In genomic region chr10:59907918-59908807, GRCh38 we compare ENCODE assay signal across 8 cellular contexts. TPM values are rescaled to one million over a fixed set of nuclear protein-coding genes. Genes with fewer than 3 reads are reported as not detected.
DNase-seq lines count a peak whose midpoint lies in the region; ATAC-seq and TF ChIP-seq lines count a peak whose summit lies in the region.

No MANE protein-coding gene starts in this region.

- H3K9me3 ChIP-seq in thymus (ENCODE audit: control insufficient read depth) (no peaks in the 10 kb centered on the region), WERI-Rb-1 (ENCODE audit: severe bottlenecking) (no peaks in the 10 kb centered on the region)

- H3K4me3 Mint-ChIP-seq in GM23338 = peak overlapping the region; percentile 99
- peak overlapping the region; percentile 97 for H3K4me3 Mint-ChIP-seq in activated T-cell treated with anti-CD3 and anti-CD28 coated beads, Interleukin-2, amount 50 U/mL, for 24 hours
- H3K4me3 Mint-ChIP-seq in naive thymus-derived CD8-positive, alpha-beta T cell = peak overlapping the region; percentile 85 to 99 (median 95)

- H3F3A ChIP-seq in GM23338 (replicated peaks; ENCODE audit: low read depth) = no peaks in the 10 kb centered on the region

- peak; percentile 46 for ATAC-seq in GM23338
- ATAC-seq in naive thymus-derived CD8-positive, alpha-beta T cell = peak in 1 of 2 donors; percentile 10

- 8% methylated on average over 9 of the region's 9 CpGs for WGBS in thymus

- H3K9me2 ChIP-seq in GM23338 (ENCODE audit: insufficient read depth) = no peaks in the 10 kb centered on the region

- no peak overlapping the region for H2AFZ ChIP-seq in GM23338

- H3K4me3 ChIP-seq in GM23338 = peak overlapping the region; percentile 77
- peak overlapping the region; percentile 97 for H3K4me3 ChIP-seq in fibroblast of mammary gland (ENCODE audit: control insufficient read depth, low read depth, low read length)
- H3K4me3 ChIP-seq in thymus (ENCODE audit: low read length) = peak overlapping the region; percentile 54
- H3K4me3 ChIP-seq in WERI-Rb-1 (ENCODE audit: low read depth, low read length) = no peak overlapping the region

- peaks cover 24% of the 10 kb centered on the region for H3K4me1 ChIP-seq in GM23338 (ENCODE audit: insufficient read depth)
- H3K4me1 ChIP-seq in thymus (ENCODE audit: control insufficient read depth, insufficient read depth, low read length) = peaks cover 16% of the 10 kb centered on the region

- H3K27me3 ChIP-seq in GM23338 (ENCODE audit: insufficient read depth) = no peaks in the 10 kb centered on the region
- no peaks in the 10 kb centered on the region for H3K27me3 ChIP-seq in thymus (ENCODE audit: control insufficient read depth, insufficient read depth)
- no peaks in the 10 kb centered on the region for H3K27me3 ChIP-seq in WERI-Rb-1 (ENCODE audit: insufficient read depth, low read depth, severe bottlenecking)

- H3K27me3 Mint-ChIP-seq in GM23338 (ENCODE audit: insufficient read depth, low read depth, poor library complexity) = peaks cover 2% of the 10 kb centered on the region
- H3K27me3 Mint-ChIP-seq in activated T-cell treated with anti-CD3 and anti-CD28 coated beads, Interleukin-2, amount 50 U/mL, for 24 hours = no peaks in the 10 kb centered on the region
- H3K27me3 Mint-ChIP-seq in naive thymus-derived CD8-positive, alpha-beta T cell = peaks cover 0 to 3% (median 0%) of the 10 kb centered on the region in 5 donors

- POLR2A ChIA-PET in naive thymus-derived CD8-positive, alpha-beta T cell (lab: Charles Lee) = interaction anchor here (0.6 to 0.8 kb wide), 2 partner anchors 23 to 143 kb away, joined by 3 to 4 read pairs; no protein-coding TSS in a partner anchor

- TF ChIP-seq CTCF in GM23338 (conservative IDR thresholded peaks at IDR 0.05; ENCODE audit: low read depth in 2 of 2) (no peak), fibroblast of mammary gland (conservative IDR thresholded peaks at IDR 0.05; ENCODE audit: control insufficient read depth, insufficient read depth, low read depth, low read length) (no peak), WERI-Rb-1 (IDR thresholded peaks at IDR 0.05; ENCODE audit: low read depth, low read length) (no peak)

- DNase-seq in EL = peak; percentile 81
- DNase-seq in GM23338 (ENCODE audit: low spot score) = peak; percentile 98
- DNase-seq in NCI-H2227 (lab: John Stamatoyannopoulos, UW; ENCODE audit: unreplicated experiment) = peak; percentile 64
- DNase-seq in activated T-cell treated with anti-CD3 and anti-CD28 coated beads, Interleukin-2, amount 50 U/mL, for 24 hours = peak; percentile 50
- DNase-seq in fibroblast of mammary gland (ENCODE audit: low read depth) = peak; percentile 91
- DNase-seq in naive thymus-derived CD8-positive, alpha-beta T cell = peak in 8 of 10 donors; percentile 8 to 68 (median 30)
- DNase-seq in WERI-Rb-1 = no peak

- peaks cover 10% of the 10 kb centered on the region for H3K36me3 Mint-ChIP-seq in GM23338 (ENCODE audit: low read depth)
- peaks cover 27% of the 10 kb centered on the region for H3K36me3 Mint-ChIP-seq in activated T-cell treated with anti-CD3 and anti-CD28 coated beads, Interleukin-2, amount 50 U/mL, for 24 hours (ENCODE audit: low read depth)
- H3K36me3 Mint-ChIP-seq in naive thymus-derived CD8-positive, alpha-beta T cell = peaks cover 0 to 5% (median 5%) of the 10 kb centered on the region in 3 donors

- H3K4me1 Mint-ChIP-seq in GM23338 = peaks cover 37% of the 10 kb centered on the region
- H3K4me1 Mint-ChIP-seq in activated T-cell treated with anti-CD3 and anti-CD28 coated beads, Interleukin-2, amount 50 U/mL, for 24 hours (ENCODE audit: low read depth) = peaks cover 51% of the 10 kb centered on the region
- peaks cover 22 to 48% (median 47%) of the 10 kb centered on the region in 4 donors for H3K4me1 Mint-ChIP-seq in naive thymus-derived CD8-positive, alpha-beta T cell

- peaks cover 29% of the 10 kb centered on the region for H3K79me2 ChIP-seq in GM23338 (replicated peaks; ENCODE audit: insufficient read depth)

- H3K27ac ChIP-seq in GM23338 (ENCODE audit: low read depth) = peak overlapping the region; percentile 98
- peak overlapping the region; percentile 91 for H3K27ac ChIP-seq in thymus (ENCODE audit: low read depth)
- H3K27ac ChIP-seq in WERI-Rb-1 = no peak overlapping the region

- H3K36me3 ChIP-seq in GM23338 (ENCODE audit: insufficient read depth) = no peaks in the 10 kb centered on the region
- no peaks in the 10 kb centered on the region for H3K36me3 ChIP-seq in thymus (ENCODE audit: control insufficient read depth, insufficient read depth)
- no peaks in the 10 kb centered on the region; the same call in 1 of the 2 replicates for H3K36me3 ChIP-seq in WERI-Rb-1

- peaks cover 7% of the 10 kb centered on the region for H3K9me3 Mint-ChIP-seq in GM23338
- H3K9me3 Mint-ChIP-seq in activated T-cell treated with anti-CD3 and anti-CD28 coated beads, Interleukin-2, amount 50 U/mL, for 24 hours = no peaks in the 10 kb centered on the region
- peaks cover 0 to 6% (median 2%) of the 10 kb centered on the region in 9 donors for H3K9me3 Mint-ChIP-seq in naive thymus-derived CD8-positive, alpha-beta T cell

- peak overlapping the region; percentile 99 for H3K27ac Mint-ChIP-seq in GM23338
- peak overlapping the region; percentile 99 for H3K27ac Mint-ChIP-seq in activated T-cell treated with anti-CD3 and anti-CD28 coated beads, Interleukin-2, amount 50 U/mL, for 24 hours
- peak overlapping the region; percentile 91 to 98 (median 96) for H3K27ac Mint-ChIP-seq in naive thymus-derived CD8-positive, alpha-beta T cell

- peak overlapping the region; percentile 62 for H3K4me2 ChIP-seq in GM23338

- H4K20me1 ChIP-seq in GM23338 (replicated peaks; ENCODE audit: insufficient read depth) = peaks cover 13% of the 10 kb centered on the region; the same call in 1 of the 2 replicates

TF ChIP-seq in GM23338, 12 proteins besides CTCF, POLR2A, EP300 and RAD21 (continues in another document):
- TF ChIP-seq CREB1 (CRISPR knock-in tag; IDR thresholded peaks at IDR 0.05; ENCODE audit: low read depth) (0 out of 2 replicates have a peak, but pooled peaks have one; percentile 29), ZNF114 (CRISPR knock-in tag; IDR thresholded peaks at IDR 0.05) (no peak), EZH2phosphoT487 (IDR thresholded peaks at IDR 0.05; ENCODE audit: unreplicated experiment) (no peak)
- TF ChIP-seq, protein P1, sequence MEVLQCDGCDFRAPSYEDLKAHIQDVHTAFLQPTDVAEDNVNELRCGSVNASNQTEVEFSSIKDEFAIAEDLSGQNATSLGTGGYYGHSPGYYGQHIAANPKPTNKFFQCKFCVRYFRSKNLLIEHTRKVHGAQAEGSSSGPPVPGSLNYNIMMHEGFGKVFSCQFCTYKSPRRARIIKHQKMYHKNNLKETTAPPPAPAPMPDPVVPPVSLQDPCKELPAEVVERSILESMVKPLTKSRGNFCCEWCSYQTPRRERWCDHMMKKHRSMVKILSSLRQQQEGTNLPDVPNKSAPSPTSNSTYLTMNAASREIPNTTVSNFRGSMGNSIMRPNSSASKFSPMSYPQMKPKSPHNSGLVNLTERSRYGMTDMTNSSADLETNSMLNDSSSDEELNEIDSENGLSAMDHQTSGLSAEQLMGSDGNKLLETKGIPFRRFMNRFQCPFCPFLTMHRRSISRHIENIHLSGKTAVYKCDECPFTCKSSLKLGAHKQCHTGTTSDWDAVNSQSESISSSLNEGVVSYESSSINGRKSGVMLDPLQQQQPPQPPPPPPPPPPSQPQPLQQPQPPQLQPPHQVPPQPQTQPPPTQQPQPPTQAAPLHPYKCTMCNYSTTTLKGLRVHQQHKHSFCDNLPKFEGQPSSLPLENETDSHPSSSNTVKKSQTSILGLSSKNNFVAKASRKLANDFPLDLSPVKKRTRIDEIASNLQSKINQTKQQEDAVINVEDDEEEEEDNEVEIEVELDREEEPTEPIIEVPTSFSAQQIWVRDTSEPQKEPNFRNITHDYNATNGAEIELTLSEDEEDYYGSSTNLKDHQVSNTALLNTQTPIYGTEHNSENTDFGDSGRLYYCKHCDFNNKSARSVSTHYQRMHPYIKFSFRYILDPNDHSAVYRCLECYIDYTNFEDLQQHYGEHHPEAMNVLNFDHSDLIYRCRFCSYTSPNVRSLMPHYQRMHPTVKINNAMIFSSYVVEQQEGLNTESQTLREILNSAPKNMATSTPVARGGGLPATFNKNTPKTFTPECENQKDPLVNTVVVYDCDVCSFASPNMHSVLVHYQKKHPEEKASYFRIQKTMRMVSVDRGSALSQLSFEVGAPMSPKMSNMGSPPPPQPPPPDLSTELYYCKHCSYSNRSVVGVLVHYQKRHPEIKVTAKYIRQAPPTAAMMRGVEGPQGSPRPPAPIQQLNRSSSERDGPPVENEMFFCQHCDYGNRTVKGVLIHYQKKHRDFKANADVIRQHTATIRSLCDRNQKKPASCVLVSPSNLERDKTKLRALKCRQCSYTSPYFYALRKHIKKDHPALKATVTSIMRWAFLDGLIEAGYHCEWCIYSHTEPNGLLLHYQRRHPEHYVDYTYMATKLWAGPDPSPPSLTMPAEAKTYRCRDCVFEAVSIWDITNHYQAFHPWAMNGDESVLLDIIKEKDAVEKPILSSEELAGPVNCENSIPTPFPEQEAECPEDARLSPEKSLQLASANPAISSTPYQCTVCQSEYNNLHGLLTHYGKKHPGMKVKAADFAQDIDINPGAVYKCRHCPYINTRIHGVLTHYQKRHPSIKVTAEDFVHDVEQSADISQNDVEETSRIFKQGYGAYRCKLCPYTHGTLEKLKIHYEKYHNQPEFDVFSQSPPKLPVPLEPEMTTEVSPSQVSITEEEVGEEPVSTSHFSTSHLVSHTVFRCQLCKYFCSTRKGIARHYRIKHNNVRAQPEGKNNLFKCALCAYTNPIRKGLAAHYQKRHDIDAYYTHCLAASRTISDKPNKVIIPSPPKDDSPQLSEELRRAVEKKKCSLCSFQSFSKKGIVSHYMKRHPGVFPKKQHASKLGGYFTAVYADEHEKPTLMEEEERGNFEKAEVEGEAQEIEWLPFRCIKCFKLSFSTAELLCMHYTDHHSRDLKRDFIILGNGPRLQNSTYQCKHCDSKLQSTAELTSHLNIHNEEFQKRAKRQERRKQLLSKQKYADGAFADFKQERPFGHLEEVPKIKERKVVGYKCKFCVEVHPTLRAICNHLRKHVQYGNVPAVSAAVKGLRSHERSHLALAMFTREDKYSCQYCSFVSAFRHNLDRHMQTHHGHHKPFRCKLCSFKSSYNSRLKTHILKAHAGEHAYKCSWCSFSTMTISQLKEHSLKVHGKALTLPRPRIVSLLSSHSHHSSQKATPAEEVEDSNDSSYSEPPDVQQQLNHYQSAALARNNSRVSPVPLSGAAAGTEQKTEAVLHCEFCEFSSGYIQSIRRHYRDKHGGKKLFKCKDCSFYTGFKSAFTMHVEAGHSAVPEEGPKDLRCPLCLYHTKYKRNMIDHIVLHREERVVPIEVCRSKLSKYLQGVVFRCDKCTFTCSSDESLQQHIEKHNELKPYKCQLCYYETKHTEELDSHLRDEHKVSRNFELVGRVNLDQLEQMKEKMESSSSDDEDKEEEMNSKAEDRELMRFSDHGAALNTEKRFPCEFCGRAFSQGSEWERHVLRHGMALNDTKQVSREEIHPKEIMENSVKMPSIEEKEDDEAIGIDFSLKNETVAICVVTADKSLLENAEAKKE (CRISPR knock-in tag; IDR thresholded peaks at IDR 0.05) = peak; percentile 69

RNA-seq across cellular contexts. Expression of gene CCDC6, which starts 1.8 kb away (rescaled TPM):
- total RNA-seq in GM23338 (2014; rRNA removed; shearing (Covaris generic)) = 66.9 and 69.4 TPM in 2 replicates
- polyA plus RNA-seq in GM23338 (2016; fragmentation: Nextera tagmentation; extraction: Ambion mirVana) (32.1 and 32.5 TPM in 2 replicates), thymus (19.9 TPM)
- total RNA-seq in naive thymus-derived CD8-positive, alpha-beta T cell = 10 to 100 TPM; 22.7 to 23.6 TPM
- polyA plus RNA-seq in naive thymus-derived CD8-positive, alpha-beta T cell = 1 to 10 TPM; 3.6 to 4.4 (median 4.2) TPM
